26 cellular contexts compared by ENCODE assay signal in the genomic region with DNA sequence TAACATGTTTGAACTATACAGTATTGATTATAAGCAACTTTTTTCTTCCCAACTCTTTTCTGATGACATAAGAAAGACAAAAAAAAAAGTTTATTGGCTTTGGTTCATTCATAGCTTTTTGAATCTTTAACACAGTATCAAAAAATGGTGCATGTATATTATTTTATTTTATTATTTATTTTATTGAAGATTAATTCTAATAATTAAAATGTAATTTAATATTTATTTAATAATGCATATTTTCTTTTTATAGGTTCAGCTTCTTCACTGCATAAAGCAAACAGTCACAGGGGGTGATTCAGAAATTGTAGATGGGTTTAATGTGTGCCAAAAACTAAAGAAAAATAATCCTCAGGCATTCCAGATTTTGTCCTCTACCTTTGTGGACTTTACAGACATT.
"Had no signal": no experiment of that assay in that cellular context is flagged by ENCODE, and none has a peak within 500 bp of the region (broad histone marks: within the 10 kb centered on the region; RNA-seq: fewer than 3 reads in every experiment).

No MANE protein-coding gene starts in this region.

- H3K27ac Mint-ChIP-seq: activated CD8-positive, alpha-beta T cell treated with anti-CD3 and anti-CD28 coated beads for 36 hours; activated naive CD8-positive, alpha-beta T cell; activated T-helper 17 cell treated with anti-CD3 and anti-CD28 coated beads, Interleukin-2, amount 50 U/mL, for 72 hours; effector memory CD8-positive, alpha-beta T cell had no signal

- H3K27me3 Mint-ChIP-seq: activated naive CD8-positive, alpha-beta T cell; effector memory CD8-positive, alpha-beta T cell had no signal

- H3K9me3 ChIP-seq: body of pancreas, esophagus muscularis mucosa, gastroesophageal sphincter had no signal

- H3K36me3 ChIP-seq: esophagus muscularis mucosa, gastroesophageal sphincter had no signal

- H3K27me3 ChIP-seq: body of pancreas, esophagus muscularis mucosa, gastroesophageal sphincter had no signal

- DNase-seq: activated CD4-positive, alpha-beta T cell treated with anti-CD3 and anti-CD28 coated beads for 1 hour; activated CD4-positive, alpha-beta T cell treated with anti-CD3 and anti-CD28 coated beads for 4 hours; activated CD4-positive, alpha-beta T cell treated with anti-CD3 and anti-CD28 coated beads, Interleukin-2, amount 50 U/mL, for 1 hour; activated CD4-positive, alpha-beta T cell treated with anti-CD3 and anti-CD28 coated beads, Interleukin-2, amount 50 U/mL, for 48 hours; activated CD8-positive, alpha-beta memory T cell treated with anti-CD3 and anti-CD28 coated beads for 24 hours; activated CD8-positive, alpha-beta T cell treated with anti-CD3 and anti-CD28 coated beads for 36 hours; activated effector memory CD4-positive, alpha-beta T cell treated with Interleukin-2 at 50 U/mL for 16 hours; activated gamma-delta T cell treated with Interleukin-2 at 50 U/mL for 16 hours; activated naive CD4-positive, alpha-beta T cell treated with anti-CD3 and anti-CD28 coated beads, Interleukin-2, amount 50 U/mL, for 16 hours; activated naive CD4-positive, alpha-beta T cell treated with Interleukin-2 at 50 U/mL for 16 hours; activated T-cell treated with anti-CD3 and anti-CD28 coated beads, Interleukin-2, amount 50 U/mL, for 4 hours; amniotic stem cell; aorta; body of pancreas; caudate nucleus; cortex of kidney; dermis blood vessel endothelial cell; effector CD4-positive, alpha-beta T cell; effector memory CD8-positive, alpha-beta T cell; erythroblast; foreskin melanocyte; T-helper 2 cell had no signal

- H3K4me3 ChIP-seq: body of pancreas, esophagus muscularis mucosa, gastroesophageal sphincter had no signal

- ATAC-seq: activated CD8-positive, alpha-beta T cell treated with anti-CD3 and anti-CD28 coated beads for 36 hours; activated T-cell treated with anti-CD3 and anti-CD28 coated beads, Interleukin-2, amount 50 U/mL, for 4 hours; activated T-helper 17 cell treated with anti-CD3 and anti-CD28 coated beads, Interleukin-2, amount 50 U/mL, for 72 hours; body of pancreas; effector memory CD8-positive, alpha-beta T cell; gastroesophageal sphincter had no signal

- H3K4me3 Mint-ChIP-seq: activated CD8-positive, alpha-beta T cell treated with anti-CD3 and anti-CD28 coated beads for 36 hours; activated naive CD8-positive, alpha-beta T cell; activated T-cell treated with anti-CD3 and anti-CD28 coated beads, Interleukin-2, amount 50 U/mL, for 4 hours; activated T-helper 17 cell treated with anti-CD3 and anti-CD28 coated beads, Interleukin-2, amount 50 U/mL, for 72 hours; effector memory CD8-positive, alpha-beta T cell had no signal

- H3K27ac ChIP-seq: body of pancreas, esophagus muscularis mucosa, gastroesophageal sphincter had no signal

- H3K4me1 Mint-ChIP-seq: activated T-helper 17 cell treated with anti-CD3 and anti-CD28 coated beads, Interleukin-2, amount 50 U/mL, for 72 hours had no signal

- H3K36me3 Mint-ChIP-seq: activated naive CD8-positive, alpha-beta T cell had no signal

- H3K9me3 Mint-ChIP-seq: activated CD8-positive, alpha-beta T cell treated with anti-CD3 and anti-CD28 coated beads for 36 hours; activated T-cell treated with anti-CD3 and anti-CD28 coated beads, Interleukin-2, amount 50 U/mL, for 4 hours had no signal

- H3K4me1 ChIP-seq: body of pancreas had no signal
